19 cellular contexts compared by ENCODE assay signal in the genomic region with DNA sequence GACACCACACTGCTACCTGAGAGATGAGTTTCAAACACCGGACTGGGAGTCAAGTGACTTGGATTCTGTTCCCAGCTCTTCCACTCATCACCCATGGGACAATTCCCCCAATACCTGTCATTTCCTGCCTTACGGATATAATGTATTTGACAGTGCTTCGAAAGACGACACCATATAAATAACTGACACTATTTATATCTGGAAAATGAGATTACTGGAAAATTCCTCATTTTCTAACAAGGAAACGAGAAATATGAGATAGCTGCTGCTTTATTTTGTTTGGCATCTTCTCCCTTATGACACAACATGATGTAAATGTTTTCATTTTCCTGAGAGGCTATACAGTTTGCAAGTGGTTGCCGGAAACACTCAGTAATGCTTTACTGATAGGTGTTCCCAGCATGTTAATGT. TPM values are rescaled to one million over a fixed set of nuclear protein-coding genes. Genes with fewer than 3 reads are reported as not detected.
DNase-seq lines count a peak whose midpoint lies in the region; ATAC-seq and TF ChIP-seq lines count a peak whose summit lies in the region.
"Had no signal": no experiment of that assay in that cellular context is flagged by ENCODE, and none has a peak within 500 bp of the region (broad histone marks: within the 10 kb centered on the region; RNA-seq: fewer than 3 reads in every experiment).

No MANE protein-coding gene starts in this region.

- peaks cover 60% of the 10 kb centered on the region for H3K36me3 Mint-ChIP-seq in MCF 10A (ENCODE audit: insufficient read depth, unreplicated experiment)
- peaks cover 61% of the 10 kb centered on the region for H3K36me3 Mint-ChIP-seq in WTC11

- BruUV-seq in MCF 10A (replicated peaks; lab: Mats Ljungman, UMichigan), result no TSS peak

- CTCF ChIA-PET in MCF 10A (lab: Yijun Ruan, JAX), result interaction anchor here (0.5 to 1.0 kb wide), 2 partner anchors 11 to 424 kb away, joined by 3 read pairs; no protein-coding TSS in a partner anchor
- CTCF ChIA-PET in WTC11 (lab: Charles Lee), result no interaction called here

- H3K4me3 Mint-ChIP-seq in MCF 10A (ENCODE audit: unreplicated experiment) (no peak overlapping the region), WTC11 (no peak overlapping the region)
- H3K4me3 Mint-ChIP-seq: central memory CD8-positive, alpha-beta T cell; neural crest cell had no signal

- H3K4me1 ChIP-seq in breast epithelium, result no peaks in the 10 kb centered on the region
- H3K4me1 ChIP-seq: A549, stomach had no signal

- H3K4me3 ChIP-seq in breast epithelium, result no peak overlapping the region
- no peak overlapping the region for H3K4me3 ChIP-seq in dorsolateral prefrontal cortex
- H3K4me3 ChIP-seq: A549, lung, skin epidermis, stomach had no signal

- no peak for ATAC-seq in WTC11
- ATAC-seq: A549, HCT116 had no signal

- H3K9me3 Mint-ChIP-seq in MCF 10A (ENCODE audit: unreplicated experiment) (no peaks in the 10 kb centered on the region), WTC11 (peaks cover 4% of the 10 kb centered on the region; the same call in 1 of the 2 replicates)
- H3K9me3 Mint-ChIP-seq: central memory CD8-positive, alpha-beta T cell had no signal

- TF ChIP-seq CTCF in MCF 10A (IDR thresholded peaks at IDR 0.05; ENCODE audit: unreplicated experiment) (no peak), breast epithelium (IDR thresholded peaks at IDR 0.05) (no peak), WTC11 (IDR thresholded peaks at IDR 0.05) (no peak), dorsolateral prefrontal cortex (IDR thresholded peaks at IDR 0.05 in 54 of 56, conservative IDR thresholded peaks at IDR 0.05 in 2 of 56; ENCODE audit: low read depth in 1 of 56, partially characterized antibody in 56 of 56) (no peak)

- H3K27me3 Mint-ChIP-seq in MCF 10A (ENCODE audit: insufficient read depth, unreplicated experiment) (no peaks in the 10 kb centered on the region), WTC11 (ENCODE audit: low read depth) (no peaks in the 10 kb centered on the region)
- H3K27me3 Mint-ChIP-seq: central memory CD8-positive, alpha-beta T cell had no signal

- DNase-seq in MCF 10A (ENCODE audit: unreplicated experiment) (peak; percentile 73), breast epithelium (ENCODE audit: low spot score in 2 of 2) (no peak), WTC11 (ENCODE audit: low spot score) (no peak), fibroblast of peridontal ligament (ENCODE audit: extremely low read depth) (peak; percentile 92), dorsolateral prefrontal cortex (no peak), NCI-H1694 treated with DMSO at 0.1 percent for 48 hours (lab: John Stamatoyannopoulos, UW) (no peak), NCI-H524 treated with DMSO at 0.1 percent for 48 hours (lab: John Stamatoyannopoulos, UW) (no peak)
- no peak for DNase-seq in activated CD8-positive, alpha-beta memory T cell treated with anti-CD3 and anti-CD28 coated beads for 24 hours
- DNase-seq: Calu3, erythroblast, NCI-H2171, stomach had no signal

- POLR2A ChIA-PET in MCF 10A (lab: Yijun Ruan, JAX) (interaction anchor here (0.6 to 2.4 kb wide), 4 partner anchors 9 to 697 kb away, joined by 3 to 6 read pairs (median 5); a partner anchor contains a TSS), WTC11 (lab: Charles Lee) (no interaction called here)

- H3K36me3 ChIP-seq in breast epithelium, result peaks cover 6% of the 10 kb centered on the region

- peaks cover 6% of the 10 kb centered on the region for H3K4me1 Mint-ChIP-seq in MCF 10A (ENCODE audit: insufficient read depth, unreplicated experiment)
- no peaks in the 10 kb centered on the region for H3K4me1 Mint-ChIP-seq in WTC11
- H3K4me1 Mint-ChIP-seq: neural crest cell had no signal

- H3K27ac ChIP-seq in breast epithelium, result no peak overlapping the region
- H3K27ac ChIP-seq in dorsolateral prefrontal cortex, result no peak overlapping the region
- H3K27ac ChIP-seq: A549, stomach, VCaP had no signal

- H3K9me3 ChIP-seq in breast epithelium, result no peaks in the 10 kb centered on the region
- H3K9me3 ChIP-seq: A549, stomach had no signal

- intact Hi-C loops in MCF 10A (cut with micrococcal nuclease) (no loop called here), breast epithelium (cut with DNase I; ENCODE audit: low total_unique reads) (loop anchor here (5.0 kb wide), 1 partner anchor 278 kb away; no protein-coding TSS in a partner anchor), dorsolateral prefrontal cortex (cut with DNase I) (no loop called here)

- H3K27ac Mint-ChIP-seq in MCF 10A (ENCODE audit: low read depth, unreplicated experiment) (peak overlapping the region; percentile 46), WTC11 (peak overlapping the region; percentile 7; the same call in 1 of the 2 replicates)

- TF ChIP-seq POLR2A in breast epithelium (IDR thresholded peaks at IDR 0.05), result no peak

- H3K27me3 ChIP-seq in breast epithelium, result no peaks in the 10 kb centered on the region
- H3K27me3 ChIP-seq in dorsolateral prefrontal cortex, result no peaks in the 10 kb centered on the region
- H3K27me3 ChIP-seq: stomach had no signal

TF ChIP-seq in WTC11, 78 proteins besides CTCF, POLR2A, EP300 and RAD21 (continues in another document):
- TF ChIP-seq TEAD1 (CRISPR knock-in tag; IDR thresholded peaks at IDR 0.05) (no peak), ZNF138 (CRISPR knock-in tag; conservative IDR thresholded peaks at IDR 0.05) (no peak), IRF2 (CRISPR knock-in tag; IDR thresholded peaks at IDR 0.05; ENCODE audit: borderline replicate concordance, low read depth) (no peak), NR1H2 (CRISPR knock-in tag; IDR thresholded peaks at IDR 0.05) (no peak), NFYB (CRISPR knock-in tag; conservative IDR thresholded peaks at IDR 0.05; ENCODE audit: low read depth) (no peak), SMAD4 (CRISPR knock-in tag; IDR thresholded peaks at IDR 0.05) (no peak), CREB1 (CRISPR knock-in tag; IDR thresholded peaks at IDR 0.05) (no peak), GTF2I (CRISPR knock-in tag; conservative IDR thresholded peaks at IDR 0.05) (no peak)
- TF ChIP-seq, protein P1, sequence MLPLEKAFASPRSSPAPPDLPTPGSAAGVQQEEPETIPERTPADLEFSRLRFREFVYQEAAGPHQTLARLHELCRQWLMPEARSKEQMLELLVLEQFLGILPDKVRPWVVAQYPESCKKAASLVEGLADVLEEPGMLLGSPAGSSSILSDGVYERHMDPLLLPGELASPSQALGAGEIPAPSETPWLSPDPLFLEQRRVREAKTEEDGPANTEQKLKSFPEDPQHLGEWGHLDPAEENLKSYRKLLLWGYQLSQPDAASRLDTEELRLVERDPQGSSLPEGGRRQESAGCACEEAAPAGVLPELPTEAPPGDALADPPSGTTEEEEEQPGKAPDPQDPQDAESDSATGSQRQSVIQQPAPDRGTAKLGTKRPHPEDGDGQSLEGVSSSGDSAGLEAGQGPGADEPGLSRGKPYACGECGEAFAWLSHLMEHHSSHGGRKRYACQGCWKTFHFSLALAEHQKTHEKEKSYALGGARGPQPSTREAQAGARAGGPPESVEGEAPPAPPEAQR (CRISPR knock-in tag; IDR thresholded peaks at IDR 0.05), result no peak
- TF ChIP-seq, protein P2, sequence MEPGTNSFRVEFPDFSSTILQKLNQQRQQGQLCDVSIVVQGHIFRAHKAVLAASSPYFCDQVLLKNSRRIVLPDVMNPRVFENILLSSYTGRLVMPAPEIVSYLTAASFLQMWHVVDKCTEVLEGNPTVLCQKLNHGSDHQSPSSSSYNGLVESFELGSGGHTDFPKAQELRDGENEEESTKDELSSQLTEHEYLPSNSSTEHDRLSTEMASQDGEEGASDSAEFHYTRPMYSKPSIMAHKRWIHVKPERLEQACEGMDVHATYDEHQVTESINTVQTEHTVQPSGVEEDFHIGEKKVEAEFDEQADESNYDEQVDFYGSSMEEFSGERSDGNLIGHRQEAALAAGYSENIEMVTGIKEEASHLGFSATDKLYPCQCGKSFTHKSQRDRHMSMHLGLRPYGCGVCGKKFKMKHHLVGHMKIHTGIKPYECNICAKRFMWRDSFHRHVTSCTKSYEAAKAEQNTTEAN (CRISPR knock-in tag; IDR thresholded peaks at IDR 0.05), result no peak

RNA-seq across cellular contexts. Expression of a gene that starts 8.6 kb away (rescaled TPM):
- total RNA-seq in MCF 10A (2022) (19.3 and 24.7 TPM in 2 replicates), breast epithelium (10 to 100 TPM; 25.3 to 49.3 (median 32.4) TPM), WTC11 (2021) (17.1 to 19.2 TPM (median 17.1 TPM) in 3 replicates), dorsolateral prefrontal cortex (10 to 100 TPM in 65 of 120 experiments, 1 to 10 TPM in 55; 5.9 to 17.8 (median 10.3) TPM)

RNA-seq across cellular contexts. Expression of a gene that starts 8.9 kb away (rescaled TPM):
- total RNA-seq in MCF 10A (2022) (17.6 and 18.8 TPM in 2 replicates), breast epithelium (10 to 100 TPM in 1 of 3 donors, 1 to 10 TPM in 2; 3.8 to 13.2 (median 6.2) TPM), WTC11 (2021) (120 to 126 TPM (median 124 TPM) in 3 replicates), dorsolateral prefrontal cortex (1 to 10 TPM in 119 of 120 experiments, under 1 TPM in 1; 0.83 to 9.6 (median 4.0) TPM)

RNA-seq across cellular contexts. Expression of a gene that starts 22.0 kb away (rescaled TPM):
- total RNA-seq in MCF 10A (2022), result 12.1 and 14.6 TPM in 2 replicates
- total RNA-seq in breast epithelium, result 10 to 100 TPM; 19.5 to 33.5 (median 23.9) TPM
- 39.0 to 47.4 TPM (median 46.9 TPM) in 3 replicates for total RNA-seq in WTC11 (2021)
- total RNA-seq in dorsolateral prefrontal cortex, result 10 to 100 TPM; 10.6 to 35.3 (median 16.8) TPM

RNA-seq across cellular contexts. Expression of a gene that starts 49.9 kb away (rescaled TPM):
- total RNA-seq in MCF 10A (2022) (274 and 429 TPM in 2 replicates), breast epithelium (1,000 to 10,000 TPM in 2 of 3 donors, 100 to 1,000 TPM in 1; 156 to 1,772 (median 1,383) TPM), WTC11 (2021) (104 to 127 TPM (median 107 TPM) in 3 replicates), dorsolateral prefrontal cortex (10 to 100 TPM; 20.6 to 79.9 (median 35.3) TPM)

Comparison
In these comparisons a context has a peak if more than half of its experiments do, and no peak if none do; other contexts are left out.
1. DNase-seq: peak in MCF 10A (single experiment) and fibroblast of peridontal ligament (single experiment); none in breast epithelium (0 of 2), WTC11 (single experiment), dorsolateral prefrontal cortex (0 of 10), NCI-H1694 treated with DMSO at 0.1 percent for 48 hours (single experiment), activated CD8-positive, alpha-beta memory T cell treated with anti-CD3 and anti-CD28 coated beads for 24 hours (single experiment) and NCI-H524 treated with DMSO at 0.1 percent for 48 hours (single experiment).